In genomic region chr9:19408693-19409405, GRCh38 we compare ENCODE assay signal across 8 cellular contexts. TPM values are rescaled to one million over a fixed set of nuclear protein-coding genes. Genes with fewer than 3 reads are reported as not detected.
DNase-seq lines count a peak whose midpoint lies in the region; ATAC-seq and TF ChIP-seq lines count a peak whose summit lies in the region.

Gene ACER2 (plus strand): TSS chr9:19409009. CDS start chr9:19409085, 76 bp downstream.

- no peaks in the 10 kb centered on the region for H3K9me2 ChIP-seq in PC-9 (ENCODE audit: insufficient read depth)

- no peaks in the 10 kb centered on the region for H3K27me3 Mint-ChIP-seq in naive B cell

- peak; percentile 90 for ATAC-seq in DND-41 (ENCODE audit: insufficient read depth, low read depth)
- ATAC-seq in GM21717 (IDR thresholded peaks at IDR 0.05; ENCODE audit: unreplicated experiment): peak; percentile 96
- ATAC-seq in naive B cell (ENCODE audit: low read depth in 2 of 2): peak; percentile 91 to 92
- ATAC-seq in stimulated activated effector memory CD8-positive, alpha-beta T cell treated with anti-CD3 and anti-CD28 coated beads, Interleukin-12 subunit alpha, Interleukin-12 subunit beta, amount 100 ng/mL, for 72 hours: peak; percentile 94

- BruUV-seq in PC-9 (replicated peaks; lab: Mats Ljungman, UMichigan): no TSS peak

- peak within 1 kb of the TSS; percentile 78 for H3K27ac ChIP-seq in DND-41 (ENCODE audit: low read length)
- H3K27ac ChIP-seq in PC-9: peak within 1 kb of the TSS; percentile 37; the same call in 1 of the 2 replicates

- peak within 1 kb of the TSS; percentile 92 for H3K4me2 ChIP-seq in DND-41 (ENCODE audit: insufficient read depth, low read length)
- H3K4me2 ChIP-seq in PC-9: peak within 1 kb of the TSS; percentile 94

- H3K9me3 Mint-ChIP-seq in naive B cell: peaks cover 0 to 2% (median 0%) of the 10 kb centered on the region in 7 donors
- H3K9me3 Mint-ChIP-seq in stimulated activated effector memory CD8-positive, alpha-beta T cell treated with anti-CD3 and anti-CD28 coated beads, Interleukin-12 subunit alpha, Interleukin-12 subunit beta, amount 100 ng/mL, for 72 hours: no peaks in the 10 kb centered on the region

- CTCF ChIA-PET in PC-9 (lab: Charles Lee): no interaction called here

- intact Hi-C loops in PC-9 (cut with micrococcal nuclease; ENCODE audit: unreplicated experiment): loop anchor here (1.0 to 5.0 kb wide), 2 partner anchors 29 to 227 kb away; partner anchors contain the start of gene RPS6

- peak within 1 kb of the TSS; percentile 75 for H2AFZ ChIP-seq in DND-41 (ENCODE audit: low read depth, low read length)
- peak within 1 kb of the TSS; percentile 82 for H2AFZ ChIP-seq in PC-9

- DNase-seq in DND-41 (peak; percentile 95), PC-9 (peak; percentile 78 to 93), activated T-helper 1 cell treated with Interleukin-2 at 50 U/mL for 16 hours (ENCODE audit: low read depth) (peak; percentile 95), fibroblast of gingiva (ENCODE audit: low read depth) (peak; percentile 86), naive B cell (peak; percentile 94)
- peak; percentile 88 for DNase-seq in Jurkat, Clone E6-1 (ENCODE audit: low read depth, low spot score)
- DNase-seq in stimulated activated effector memory CD8-positive, alpha-beta T cell treated with anti-CD3 and anti-CD28 coated beads, Interleukin-12 subunit alpha, Interleukin-12 subunit beta, amount 100 ng/mL, for 72 hours (ENCODE audit: low spot score in 2 of 2): peak; percentile 97 to 98

- TF ChIP-seq CTCF in DND-41 (IDR thresholded peaks at IDR 0.05; ENCODE audit: borderline replicate concordance, extremely low read depth, low read length, poor library complexity, severe bottlenecking): peak; percentile 30
- no peak for TF ChIP-seq CTCF in PC-9 (conservative IDR thresholded peaks at IDR 0.05)

- peak within 1 kb of the TSS; percentile 53 to 94 (median 85) for H3K27ac Mint-ChIP-seq in naive B cell
- peak within 1 kb of the TSS; percentile 88 for H3K27ac Mint-ChIP-seq in stimulated activated effector memory CD8-positive, alpha-beta T cell treated with anti-CD3 and anti-CD28 coated beads, Interleukin-12 subunit alpha, Interleukin-12 subunit beta, amount 100 ng/mL, for 72 hours

- H3K4me1 ChIP-seq in DND-41 (ENCODE audit: insufficient read depth, low read length) (peaks cover 20% of the 10 kb centered on the region), PC-9 (replicated peaks; ENCODE audit: insufficient read depth) (peaks cover 50% of the 10 kb centered on the region)

- no peaks in the 10 kb centered on the region for H4K20me1 ChIP-seq in DND-41 (ENCODE audit: insufficient read depth, low read length)
- H4K20me1 ChIP-seq in PC-9 (ENCODE audit: insufficient read depth): no peaks in the 10 kb centered on the region

- H3K4me3 ChIP-seq in DND-41 (ENCODE audit: low read depth in 1 of 2, low read length in 2 of 2) (peak within 1 kb of the TSS; percentile 35 to 81; a peak in 3 of 4 replicates), PC-9 (peak within 1 kb of the TSS; percentile 83)
- peak within 1 kb of the TSS; percentile 89 for H3K4me3 ChIP-seq in Jurkat, Clone E6-1 (ENCODE audit: low read length)

- H3K27me3 ChIP-seq in DND-41 (ENCODE audit: insufficient read depth, low read length, poor library complexity): no peaks in the 10 kb centered on the region
- H3K27me3 ChIP-seq in PC-9 (ENCODE audit: insufficient read depth, low read depth): no peaks in the 10 kb centered on the region

- H3F3A ChIP-seq in PC-9 (ENCODE audit: insufficient read depth, low read depth): peaks cover 28% of the 10 kb centered on the region

- peak within 1 kb of the TSS; percentile 90 to 99 (median 96) for H3K4me3 Mint-ChIP-seq in naive B cell
- peak within 1 kb of the TSS; percentile 97 for H3K4me3 Mint-ChIP-seq in stimulated activated effector memory CD8-positive, alpha-beta T cell treated with anti-CD3 and anti-CD28 coated beads, Interleukin-12 subunit alpha, Interleukin-12 subunit beta, amount 100 ng/mL, for 72 hours

- H3K79me2 ChIP-seq in DND-41 (ENCODE audit: insufficient read depth, low read length) (no peaks in the 10 kb centered on the region), PC-9 (ENCODE audit: low read depth) (peaks cover 28% of the 10 kb centered on the region)

- POLR2A ChIA-PET in PC-9 (lab: Charles Lee; ENCODE audit: unreplicated experiment): interaction anchor here (0.6 kb wide), 1 partner anchor 346 kb away, joined by 7 read pairs; no protein-coding TSS in a partner anchor

- H3K9ac ChIP-seq in DND-41 (ENCODE audit: low read depth, low read length): peak within 1 kb of the TSS; percentile 64

- H3K36me3 Mint-ChIP-seq in naive B cell: no peaks in the 10 kb centered on the region
- H3K36me3 Mint-ChIP-seq in stimulated activated effector memory CD8-positive, alpha-beta T cell treated with anti-CD3 and anti-CD28 coated beads, Interleukin-12 subunit alpha, Interleukin-12 subunit beta, amount 100 ng/mL, for 72 hours: no peaks in the 10 kb centered on the region

- H3K36me3 ChIP-seq in DND-41 (ENCODE audit: insufficient read depth, low read length) (no peaks in the 10 kb centered on the region), PC-9 (ENCODE audit: low read depth) (no peaks in the 10 kb centered on the region)

- peaks cover 8 to 17% (median 16%) of the 10 kb centered on the region in 3 donors for H3K4me1 Mint-ChIP-seq in naive B cell
- peaks cover 11% of the 10 kb centered on the region for H3K4me1 Mint-ChIP-seq in stimulated activated effector memory CD8-positive, alpha-beta T cell treated with anti-CD3 and anti-CD28 coated beads, Interleukin-12 subunit alpha, Interleukin-12 subunit beta, amount 100 ng/mL, for 72 hours

- no peaks in the 10 kb centered on the region for H3K9me3 ChIP-seq in DND-41 (ENCODE audit: insufficient read depth, low read length, severe bottlenecking)
- no peaks in the 10 kb centered on the region for H3K9me3 ChIP-seq in PC-9 (ENCODE audit: insufficient read depth, low read depth)

RNA-seq across cellular contexts. Expression of gene ACER2, which starts in this region (rescaled TPM):
- 1.4 TPM for polyA plus RNA-seq in Jurkat, Clone E6-1 (2012; ENCODE audit: insufficient read depth, insufficient read length)
- 3.8 and 4.3 TPM in 2 replicates for total RNA-seq in PC-9 (2021)
- polyA plus RNA-seq in naive B cell (ENCODE audit: low read depth in 6 of 6): under 1 TPM in 5 of 6 donors, not detected in 1; 0.14 to 0.80 (median 0.56) TPM

Comparison
In these comparisons a context has a peak if more than half of its experiments do, and no peak if none do; other contexts are left out.
1. Peak in every context shown above with its lines: DNase-seq, ATAC-seq, H3K4me3 ChIP-seq and H3K27ac ChIP-seq.
2. Peak in DNase-seq and ATAC-seq in naive B cell; RNA of the gene not detected or under 1 TPM.